In the genomic region with DNA sequence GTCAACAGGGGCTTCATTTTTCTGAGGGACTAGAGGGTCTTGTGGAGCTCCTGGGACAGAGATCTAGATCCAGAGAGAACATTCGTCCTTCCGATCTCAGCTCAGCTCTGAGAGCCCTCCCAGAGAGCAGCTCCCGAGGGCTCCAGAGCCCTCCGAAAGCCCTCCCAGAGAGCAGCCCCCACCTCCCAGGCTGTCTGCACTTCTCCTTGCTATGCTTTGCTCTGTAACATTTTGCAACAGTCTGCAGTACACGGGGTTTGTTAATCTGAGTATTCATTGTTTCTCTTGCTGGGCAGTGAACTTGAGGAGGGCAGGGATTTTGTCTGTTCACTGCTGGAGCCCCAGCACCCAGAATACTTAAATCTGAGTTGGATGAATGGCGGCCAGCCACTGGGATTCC, we compare ENCODE assay signal across 17 cellular contexts. TPM values are rescaled to one million over a fixed set of nuclear protein-coding genes. Genes with fewer than 3 reads are reported as not detected.
DNase-seq lines count a peak whose midpoint lies in the region; ATAC-seq, FAIRE-seq and TF ChIP-seq lines count a peak whose summit lies in the region.
"Had no signal": no experiment of that assay in that cellular context is flagged by ENCODE, and none has a peak within 500 bp of the region (broad histone marks: within the 10 kb centered on the region; RNA-seq: fewer than 3 reads in every experiment).

No MANE protein-coding gene starts in this region.

- TF ChIP-seq POLR2A in IMR-90 (IDR thresholded peaks at IDR 0.05; ENCODE audit: low read depth, low read length) (no peak), K562 (conservative IDR thresholded peaks at IDR 0.05) (no peak)

- H4K8ac ChIP-seq in IMR-90 (ENCODE audit: low read depth in 2 of 2, low read length in 2 of 2) = no peak overlapping the region

- H3K4me1 ChIP-seq in BLaER1 treated with 17β-estradiol and CSF1 and Interleukin-3, amounts not matched to agents 10 nM and 100 nM = peaks cover 38 to 48% (median 44%) of the 10 kb centered on the region in 10 experiments
- H3K4me1 ChIP-seq in IMR-90 (ENCODE audit: control insufficient read depth, insufficient read depth, low read length) (peaks cover 16% of the 10 kb centered on the region), K562 (replicated peaks in 1 of 2; ENCODE audit: control insufficient read depth in 2 of 2, insufficient read depth in 2 of 2, low read length in 2 of 2) (peaks cover 12 to 18% of the 10 kb centered on the region in 2 experiments; a peak in 4 of 5 replicates), neutrophil (ENCODE audit: control insufficient read depth in 1 of 2, insufficient read depth in 1 of 2, low read depth in 1 of 2, low read length in 1 of 2) (peaks cover 39 to 47% of the 10 kb centered on the region in 2 experiments)

- peak overlapping the region; percentile 82 to 94 (median 90); a peak in 21 of 22 replicates for H3K27ac ChIP-seq in BLaER1 treated with 17β-estradiol and CSF1 and Interleukin-3, amounts not matched to agents 10 nM and 100 nM
- H3K27ac ChIP-seq in IMR-90 (ENCODE audit: insufficient read depth, low read length) = no peak overlapping the region
- H3K27ac ChIP-seq in K562 (ENCODE audit: extremely low read depth, low read depth, low read length) = peak overlapping the region; percentile 97; the same call in 2 of the 3 replicates
- H3K27ac ChIP-seq in neutrophil = peak overlapping the region; percentile 98

- H2AK5ac ChIP-seq in IMR-90 (ENCODE audit: low read depth, low read length) = no peak overlapping the region

- no peak overlapping the region for H2BK15ac ChIP-seq in IMR-90 (ENCODE audit: low read depth, low read length)

- no peak overlapping the region for H2BK120ac ChIP-seq in IMR-90 (ENCODE audit: low read depth, low read length)

- peaks cover 18 to 49% (median 38%) of the 10 kb centered on the region in 11 experiments for H3K36me3 ChIP-seq in BLaER1 treated with 17β-estradiol and CSF1 and Interleukin-3, amounts not matched to agents 10 nM and 100 nM
- H3K36me3 ChIP-seq in IMR-90 (ENCODE audit: control insufficient read depth, insufficient read depth, low read length) (peaks cover 6% of the 10 kb centered on the region), K562 (ENCODE audit: control insufficient read depth, insufficient read depth, low read length) (peaks cover 26% of the 10 kb centered on the region; the same call in 1 of the 3 replicates), neutrophil (peaks cover 23% of the 10 kb centered on the region)

- no peaks in the 10 kb centered on the region for H3K27me3 ChIP-seq in BLaER1 treated with 17β-estradiol and CSF1 and Interleukin-3, amounts not matched to agents 10 nM and 100 nM
- H3K27me3 ChIP-seq in IMR-90 (ENCODE audit: control insufficient read depth, insufficient read depth, low read length) = no peaks in the 10 kb centered on the region
- H3K27me3 ChIP-seq in K562 (ENCODE audit: control insufficient read depth in 2 of 2, insufficient read depth in 2 of 2, low read length in 2 of 2) = no peaks in the 10 kb centered on the region
- H3K27me3 ChIP-seq in neutrophil = peaks cover under 1% of the 10 kb centered on the region

- H2AFZ ChIP-seq in IMR-90 (replicated peaks; ENCODE audit: low read length, poor library complexity) (no peak overlapping the region), K562 (ENCODE audit: low read depth, low read length) (no peak overlapping the region)

- TF ChIP-seq RAD21 in IMR-90 (IDR thresholded peaks at IDR 0.05; ENCODE audit: low read length) (no peak), K562 (CRISPR knock-in tag; conservative IDR thresholded peaks at IDR 0.05 in 1 of 2, IDR thresholded peaks at IDR 0.05 in 1 of 2) (no peak)

- dilution Hi-C loops in IMR-90 (cut with HindIII; ENCODE audit: low sequenced_read_pairs, unreplicated experiment) = no loop called here

- no peak for FAIRE-seq in K562 (lab: Jason Lieb, UNC)
- no peak for FAIRE-seq in RCC 7860 (lab: Jason Lieb, UNC)

- peak overlapping the region; percentile 12 to 97 (median 93); a peak in 18 of 22 replicates for H3K9ac ChIP-seq in BLaER1 treated with 17β-estradiol and CSF1 and Interleukin-3, amounts not matched to agents 10 nM and 100 nM
- H3K9ac ChIP-seq in IMR-90 (ENCODE audit: low read depth, low read length) (no peak overlapping the region), K562 (ENCODE audit: insufficient read depth in 1 of 2, low read depth in 2 of 2, low read length in 2 of 2) (peak overlapping the region in 1 of 2 experiments; percentile 73; a peak in 1 of 4 replicates)

- ATAC-seq in IMR-90 (ENCODE audit: low read depth) = no peak
- no peak for ATAC-seq in K562
- ATAC-seq in GM18907 (IDR thresholded peaks at IDR 0.05; ENCODE audit: unreplicated experiment) = no peak
- ATAC-seq in HG02588 (IDR thresholded peaks at IDR 0.05; ENCODE audit: unreplicated experiment) = no peak

- H3K9me1 ChIP-seq in IMR-90 (ENCODE audit: insufficient read depth, low read length) (peaks cover 9% of the 10 kb centered on the region), K562 (ENCODE audit: control insufficient read depth, insufficient read depth, low read length) (peaks cover 3% of the 10 kb centered on the region)

- no peak overlapping the region for H3K14ac ChIP-seq in IMR-90 (replicated peaks; ENCODE audit: low read depth, low read length)

- peaks cover 22 to 56% of the 10 kb centered on the region in 2 experiments for H3K79me1 ChIP-seq in IMR-90 (ENCODE audit: low read depth in 1 of 2, low read length in 2 of 2)

- no CpG with 5 or more reads among the region's 6 CpGs for WGBS in IMR-90 (ENCODE audit: extremely low coverage in 2 of 2, insufficient read length in 1 of 2), 2 experiments
- 85% methylated on average over 6 of the region's 6 CpGs for WGBS in K562 (ENCODE audit: insufficient coverage, low coverage, missing lambda C conversion rate)

- no peak overlapping the region for H4K5ac ChIP-seq in IMR-90 (ENCODE audit: low read depth, low read length)

- peak overlapping the region; percentile 6 for H2AK9ac ChIP-seq in IMR-90 (replicated peaks; ENCODE audit: low read depth, low read length, poor library complexity)

- H3K79me2 ChIP-seq in K562 (ENCODE audit: control insufficient read depth, insufficient read depth, low read length) = peaks cover 34% of the 10 kb centered on the region

- no peak overlapping the region for H4K91ac ChIP-seq in IMR-90 (ENCODE audit: insufficient read depth, low read depth, low read length)

- H3K56ac ChIP-seq in IMR-90 (ENCODE audit: extremely low read depth, insufficient read depth, low read length) = no peak overlapping the region

- BruUV-seq in IMR-90 (replicated peaks; lab: Mats Ljungman, UMichigan) (no TSS peak), K562 (replicated peaks; lab: Mats Ljungman, UMichigan) (no TSS peak)

- H3K4ac ChIP-seq in IMR-90 (ENCODE audit: low read depth, low read length) = no peak overlapping the region

- H3K4me3 ChIP-seq in BLaER1 treated with 17β-estradiol and CSF1 and Interleukin-3, amounts not matched to agents 10 nM and 100 nM = peak overlapping the region in 3 of 10 experiments; percentile 76 to 94 (median 78); a peak in 5 of 20 replicates
- no peak overlapping the region for H3K4me3 ChIP-seq in IMR-90 (ENCODE audit: insufficient read depth, low read depth, low read length)
- H3K4me3 ChIP-seq in K562 = no peak overlapping the region
- no peak overlapping the region for H3K4me3 ChIP-seq in neutrophil (ENCODE audit: low read depth in 1 of 2, low read length in 1 of 2)
- H3K4me3 ChIP-seq: lung had no signal

- TF ChIP-seq CTCF in IMR-90 (conservative IDR thresholded peaks at IDR 0.05; ENCODE audit: low read depth, low read length) = no peak
- no peak for TF ChIP-seq CTCF in K562 (IDR thresholded peaks at IDR 0.05 in 2 of 3, conservative IDR thresholded peaks at IDR 0.05 in 1 of 3; ENCODE audit: insufficient read depth in 2 of 3, low read depth in 1 of 3, low read length in 3 of 3)
- TF ChIP-seq CTCF in neutrophil (IDR thresholded peaks at IDR 0.05) = no peak

- H3K18ac ChIP-seq in IMR-90 (ENCODE audit: low read depth, low read length) = no peak overlapping the region

- H3K23ac ChIP-seq in IMR-90 (ENCODE audit: low read depth, low read length) = no peak overlapping the region

- H3K9me3 ChIP-seq in BLaER1 treated with 17β-estradiol and CSF1 and Interleukin-3, amounts not matched to agents 10 nM and 100 nM (replicated peaks in 1 of 11) = no peaks in the 10 kb centered on the region
- H3K9me3 ChIP-seq in IMR-90 (ENCODE audit: control insufficient read depth, insufficient read depth, low read length) (no peaks in the 10 kb centered on the region), K562 (replicated peaks; ENCODE audit: control insufficient read depth, insufficient read depth, low read depth, low read length) (no peaks in the 10 kb centered on the region), neutrophil (no peaks in the 10 kb centered on the region)

- H2BK5ac ChIP-seq in IMR-90 (ENCODE audit: low read depth, low read length, poor library complexity, severe bottlenecking) = no peak overlapping the region

- DNase-seq in IMR-90 (no peak), K562 (ENCODE audit: extremely low read depth in 1 of 4, low spot score in 3 of 4) (no peak), RCC 7860 (ENCODE audit: low spot score) (no peak), SW480 (ENCODE audit: low spot score) (no peak)
- DNase-seq: activated CD4-positive, alpha-beta T cell treated with anti-CD3 and anti-CD28 coated beads for 48 hours; AML-193; effector CD4-positive, alpha-beta T cell; HCEC 1CT; NCI-H2081; NCI-H526 treated with DMSO at 0.1 percent for 48 hours had no signal

- in situ Hi-C loops in IMR-90 (cut with MboI; ENCODE audit: low sequenced_read_pairs) (no loop called here), K562 (cut with MboI) (no loop called here)

- POLR2A ChIA-PET in IMR-90 (lab: Charles Lee; ENCODE audit: unreplicated experiment) = no interaction called here
- POLR2A ChIA-PET in K562 (lab: Yijun Ruan, JAX) = interaction anchor here (1.2 kb wide), 1 partner anchor 10 kb away, joined by 3 read pairs; no protein-coding TSS in a partner anchor

- CTCF ChIA-PET in IMR-90 (lab: Yijun Ruan, JAX) (no interaction called here), K562 (lab: Yijun Ruan, JAX; ENCODE audit: low intra/inter-chr PET ratio) (no interaction called here)

- no peak for TF ChIP-seq EP300 in K562 (IDR thresholded peaks at IDR 0.05; ENCODE audit: low read length)

- H2BK20ac ChIP-seq in IMR-90 (ENCODE audit: low read depth, low read length) = no peak overlapping the region

- intact Hi-C loops in IMR-90 (cut with micrococcal nuclease) = no loop called here
- intact Hi-C loops in K562 (cut with micrococcal nuclease) = no loop called here

- H4K20me1 ChIP-seq in BLaER1 treated with 17β-estradiol and CSF1 and Interleukin-3, amounts not matched to agents 10 nM and 100 nM = peaks cover 0 to 32% (median 10%) of the 10 kb centered on the region in 11 experiments; a peak in 11 of 22 replicates
- H4K20me1 ChIP-seq in IMR-90 (ENCODE audit: insufficient read depth, low read length) (0 out of 2 replicates have a peak, but pooled peaks cover 3% of the 10 kb centered on the region), K562 (replicated peaks; ENCODE audit: control insufficient read depth, insufficient read depth, low read length) (no peaks in the 10 kb centered on the region)

- H3K4me2 ChIP-seq in BLaER1 treated with 17β-estradiol and CSF1 and Interleukin-3, amounts not matched to agents 10 nM and 100 nM = peak overlapping the region; percentile 89 to 99 (median 97)
- H3K4me2 ChIP-seq in IMR-90 (ENCODE audit: low read depth, low read length) (no peak overlapping the region), K562 (ENCODE audit: insufficient read depth, low read length) (no peak overlapping the region)

RNA-seq across cellular contexts. Expression of a gene that starts 2.6 kb away (rescaled TPM):
- total RNA-seq in IMR-90 (2012; rRNA removed) = 17.2 and 19.7 TPM in 2 replicates
- 48.5 and 50.4 TPM in 2 replicates for polyA plus RNA-seq in IMR-90 (2012; rRNA removed)
- 17.9 and 26.5 TPM in 2 replicates for polyA plus RNA-seq in IMR-90 (2012; cell fraction: cytosol; rRNA removed)
- polyA plus RNA-seq in IMR-90 (2012; cell fraction: nucleus; rRNA removed; ENCODE audit: low replicate concordance) = 243 and 309 TPM in 2 replicates
- 235 and 500 TPM in 2 replicates for total RNA-seq in K562 (2011; cell fraction: chromatin; rRNA removed; ENCODE audit: low replicate concordance)
- 281 and 297 TPM in 2 replicates for total RNA-seq in K562 (2011; cell fraction: nucleolus; rRNA removed)
- 245 and 253 TPM in 2 replicates for total RNA-seq in K562 (2011; cell fraction: nucleoplasm; rRNA removed)
- total RNA-seq in K562 (2014; rRNA removed) = 48.0 and 51.3 TPM in 2 replicates
- total RNA-seq in K562 (2014; rRNA removed; fragmentation: Illumina TruSeq; extraction: Trizol) = 19.7 and 24.2 TPM in 2 replicates
- 29.9 and 31.1 TPM in 2 replicates for total RNA-seq in K562 (2015; rRNA removed; fragmentation: Illumina TruSeq; extraction: Trizol)
- total RNA-seq in K562 (2021) = 57.1 and 61.3 TPM in 2 replicates
- 50.4 and 53.3 TPM in 2 replicates for polyA plus RNA-seq in K562 (2011; rRNA removed)
- 27.8 and 56.0 TPM in 2 replicates for polyA plus RNA-seq in K562 (2011; cell fraction: cytosol; rRNA removed)
- polyA plus RNA-seq in K562 (2011; cell fraction: nucleus; rRNA removed) = 156 and 291 TPM in 2 replicates
- 41.4 and 63.8 TPM in 2 replicates for polyA plus RNA-seq in K562 (2012)
- polyA plus RNA-seq in K562 (2014; fragmentation: Illumina TruSeq; extraction: Trizol) = 31.6 and 42.5 TPM in 2 replicates
- polyA plus RNA-seq in K562 (2014; fragmentation: Nextera tagmentation; extraction: Ambion mirVana) = 1 to 10 TPM; 1.5 to 1.9 TPM
- 69.5 and 71.3 TPM in 2 replicates for polyA plus RNA-seq in K562 (2014; rRNA removed)
- polyA minus RNA-seq in K562 (2011; rRNA and poly(A)+ RNA removed) = 26.8 and 33.7 TPM in 2 replicates
- polyA minus RNA-seq in K562 (2011; cell fraction: cytosol; rRNA and poly(A)+ RNA removed) = 20.7 and 22.7 TPM in 2 replicates
- polyA minus RNA-seq in K562 (2011; cell fraction: nucleus; rRNA and poly(A)+ RNA removed) = 56.9 and 57.8 TPM in 2 replicates

RNA-seq across cellular contexts. Expression of a gene that starts 28.3 kb away (rescaled TPM):
- 8.8 and 10.8 TPM in 2 replicates for total RNA-seq in IMR-90 (2012; rRNA removed)
- polyA plus RNA-seq in IMR-90 (2012; rRNA removed) = 30.0 and 33.3 TPM in 2 replicates
- polyA plus RNA-seq in IMR-90 (2012; cell fraction: cytosol; rRNA removed) = 11.6 and 27.3 TPM in 2 replicates
- polyA plus RNA-seq in IMR-90 (2012; cell fraction: nucleus; rRNA removed; ENCODE audit: low replicate concordance) = 67.7 and 113 TPM in 2 replicates
- total RNA-seq in K562 (2011; cell fraction: chromatin; rRNA removed; ENCODE audit: low replicate concordance) = 27.4 and 84.8 TPM in 2 replicates
- 40.0 and 41.0 TPM in 2 replicates for total RNA-seq in K562 (2011; cell fraction: nucleolus; rRNA removed)
- 21.5 and 25.7 TPM in 2 replicates for total RNA-seq in K562 (2011; cell fraction: nucleoplasm; rRNA removed)
- 18.6 and 21.2 TPM in 2 replicates for total RNA-seq in K562 (2014; rRNA removed)
- 7.4 and 9.7 TPM in 2 replicates for total RNA-seq in K562 (2014; rRNA removed; fragmentation: Illumina TruSeq; extraction: Trizol)
- total RNA-seq in K562 (2015; rRNA removed; fragmentation: Illumina TruSeq; extraction: Trizol) = 9.3 and 9.4 TPM in 2 replicates
- 29.9 and 36.2 TPM in 2 replicates for total RNA-seq in K562 (2021)
- polyA plus RNA-seq in K562 (2011; rRNA removed) = 11.5 and 14.9 TPM in 2 replicates
- polyA plus RNA-seq in K562 (2011; cell fraction: cytosol; rRNA removed) = 10.1 and 21.2 TPM in 2 replicates
- polyA plus RNA-seq in K562 (2011; cell fraction: nucleus; rRNA removed) = 23.7 and 33.6 TPM in 2 replicates
- polyA plus RNA-seq in K562 (2012) = 34.0 and 58.5 TPM in 2 replicates
- polyA plus RNA-seq in K562 (2014; fragmentation: Illumina TruSeq; extraction: Trizol) = 32.1 and 36.0 TPM in 2 replicates
- polyA plus RNA-seq in K562 (2014; fragmentation: Nextera tagmentation; extraction: Ambion mirVana) = under 1 TPM; 0.10 to 0.17 TPM
- 8.7 and 10.4 TPM in 2 replicates for polyA plus RNA-seq in K562 (2014; rRNA removed)
- 16.7 and 17.5 TPM in 2 replicates for polyA minus RNA-seq in K562 (2011; rRNA and poly(A)+ RNA removed)
- 12.7 and 19.9 TPM in 2 replicates for polyA minus RNA-seq in K562 (2011; cell fraction: cytosol; rRNA and poly(A)+ RNA removed)
- 13.7 and 15.5 TPM in 2 replicates for polyA minus RNA-seq in K562 (2011; cell fraction: nucleus; rRNA and poly(A)+ RNA removed)

RNA-seq across cellular contexts. Expression of a gene that starts 31.3 kb away (rescaled TPM):
- total RNA-seq in IMR-90 (2012; rRNA removed) = not detected in 2 replicates
- polyA plus RNA-seq in IMR-90 (2012; rRNA removed) = not detected in 2 replicates
- polyA plus RNA-seq in IMR-90 (2012; cell fraction: cytosol; rRNA removed) = not detected in 2 replicates
- polyA plus RNA-seq in IMR-90 (2012; cell fraction: nucleus; rRNA removed; ENCODE audit: low replicate concordance) = not detected in 2 replicates
- total RNA-seq in K562 (2011; cell fraction: chromatin; rRNA removed; ENCODE audit: low replicate concordance) = not detected in 2 replicates
- not detected in 2 replicates for total RNA-seq in K562 (2011; cell fraction: nucleolus; rRNA removed)
- total RNA-seq in K562 (2011; cell fraction: nucleoplasm; rRNA removed) = not detected in 2 replicates
- total RNA-seq in K562 (2014; rRNA removed) = not detected in 2 replicates
- total RNA-seq in K562 (2014; rRNA removed; fragmentation: Illumina TruSeq; extraction: Trizol) = not detected in 2 replicates
- total RNA-seq in K562 (2015; rRNA removed; fragmentation: Illumina TruSeq; extraction: Trizol) = not detected in 2 replicates
- total RNA-seq in K562 (2021) = not detected in 2 replicates
- not detected in 2 replicates for polyA plus RNA-seq in K562 (2011; rRNA removed)
- not detected in 2 replicates for polyA plus RNA-seq in K562 (2011; cell fraction: cytosol; rRNA removed)
- polyA plus RNA-seq in K562 (2011; cell fraction: nucleus; rRNA removed) = not detected in 2 replicates
- 0.19 TPM in 1 of 2 replicates, not detected in the other for polyA plus RNA-seq in K562 (2012)
- polyA plus RNA-seq in K562 (2014; fragmentation: Illumina TruSeq; extraction: Trizol) = not detected in 2 replicates
- polyA plus RNA-seq in K562 (2014; fragmentation: Nextera tagmentation; extraction: Ambion mirVana) = not detected
- not detected in 2 replicates for polyA plus RNA-seq in K562 (2014; rRNA removed)
- not detected in 2 replicates for polyA minus RNA-seq in K562 (2011; rRNA and poly(A)+ RNA removed)
- polyA minus RNA-seq in K562 (2011; cell fraction: cytosol; rRNA and poly(A)+ RNA removed) = not detected in 2 replicates
- polyA minus RNA-seq in K562 (2011; cell fraction: nucleus; rRNA and poly(A)+ RNA removed) = not detected in 2 replicates
- total RNA-seq: Daoy, skeletal muscle tissue had no signal

RNA-seq across cellular contexts. Expression of a gene that starts 47.3 kb away (rescaled TPM):
- 5.4 and 5.6 TPM in 2 replicates for total RNA-seq in IMR-90 (2012; rRNA removed)
- polyA plus RNA-seq in IMR-90 (2012; rRNA removed) = 24.1 and 26.5 TPM in 2 replicates
- polyA plus RNA-seq in IMR-90 (2012; cell fraction: cytosol; rRNA removed) = 17.9 and 18.9 TPM in 2 replicates
- polyA plus RNA-seq in IMR-90 (2012; cell fraction: nucleus; rRNA removed; ENCODE audit: low replicate concordance) = 4.8 and 10.9 TPM in 2 replicates
- 8.1 and 23.1 TPM in 2 replicates for total RNA-seq in K562 (2011; cell fraction: chromatin; rRNA removed; ENCODE audit: low replicate concordance)
- total RNA-seq in K562 (2011; cell fraction: nucleolus; rRNA removed) = 20.8 and 21.3 TPM in 2 replicates
- 19.4 and 21.3 TPM in 2 replicates for total RNA-seq in K562 (2011; cell fraction: nucleoplasm; rRNA removed)
- 38.8 and 55.8 TPM in 2 replicates for total RNA-seq in K562 (2014; rRNA removed)
- 27.6 and 29.0 TPM in 2 replicates for total RNA-seq in K562 (2014; rRNA removed; fragmentation: Illumina TruSeq; extraction: Trizol)
- total RNA-seq in K562 (2015; rRNA removed; fragmentation: Illumina TruSeq; extraction: Trizol) = 30.9 and 32.5 TPM in 2 replicates
- total RNA-seq in K562 (2021) = 47.5 and 50.0 TPM in 2 replicates
- 42.8 and 51.4 TPM in 2 replicates for polyA plus RNA-seq in K562 (2011; rRNA removed)
- 73.7 and 106 TPM in 2 replicates for polyA plus RNA-seq in K562 (2011; cell fraction: cytosol; rRNA removed)
- 34.8 and 35.2 TPM in 2 replicates for polyA plus RNA-seq in K562 (2011; cell fraction: nucleus; rRNA removed)
- 25.7 and 42.5 TPM in 2 replicates for polyA plus RNA-seq in K562 (2012)
- 54.2 and 62.3 TPM in 2 replicates for polyA plus RNA-seq in K562 (2014; fragmentation: Illumina TruSeq; extraction: Trizol)
- 10 to 100 TPM in 1 of 2 experiments, 1 to 10 TPM in 1; 7.9 to 11.8 TPM for polyA plus RNA-seq in K562 (2014; fragmentation: Nextera tagmentation; extraction: Ambion mirVana)
- 45.7 and 47.8 TPM in 2 replicates for polyA plus RNA-seq in K562 (2014; rRNA removed)
- polyA minus RNA-seq in K562 (2011; rRNA and poly(A)+ RNA removed) = 21.5 and 27.1 TPM in 2 replicates
- 30.1 and 30.4 TPM in 2 replicates for polyA minus RNA-seq in K562 (2011; cell fraction: cytosol; rRNA and poly(A)+ RNA removed)
- polyA minus RNA-seq in K562 (2011; cell fraction: nucleus; rRNA and poly(A)+ RNA removed) = 8.6 and 12.3 TPM in 2 replicates

RNA-seq across cellular contexts. Expression of a gene that starts 50.9 kb away (rescaled TPM):
- total RNA-seq in IMR-90 (2012; rRNA removed) (4.7 and 6.1 TPM in 2 replicates), K562 (2014; rRNA removed) (29.0 and 41.6 TPM in 2 replicates), K562 (2014; rRNA removed; fragmentation: Illumina TruSeq; extraction: Trizol) (2.7 and 3.2 TPM in 2 replicates), K562 (2015; rRNA removed; fragmentation: Illumina TruSeq; extraction: Trizol) (7.3 and 8.3 TPM in 2 replicates), K562 (2021) (62.8 and 70.2 TPM in 2 replicates)
- polyA plus RNA-seq in IMR-90 (2012; rRNA removed) (47.3 and 59.2 TPM in 2 replicates), K562 (2011; rRNA removed) (4.0 and 13.8 TPM in 2 replicates), K562 (2014; fragmentation: Illumina TruSeq; extraction: Trizol) (18.4 and 49.9 TPM in 2 replicates), K562 (2014; fragmentation: Nextera tagmentation; extraction: Ambion mirVana) (under 1 TPM; 0.67 to 0.69 TPM), K562 (2014; rRNA removed) (22.5 and 28.1 TPM in 2 replicates)
- 34.5 and 61.4 TPM in 2 replicates for polyA plus RNA-seq in IMR-90 (2012; cell fraction: cytosol; rRNA removed)
- polyA plus RNA-seq in IMR-90 (2012; cell fraction: nucleus; rRNA removed; ENCODE audit: low replicate concordance) = 18.1 and 44.7 TPM in 2 replicates
- 7.9 and 25.6 TPM in 2 replicates for total RNA-seq in K562 (2011; cell fraction: chromatin; rRNA removed; ENCODE audit: low replicate concordance)
- total RNA-seq in K562 (2011; cell fraction: nucleolus; rRNA removed) = 22.5 and 24.0 TPM in 2 replicates
- total RNA-seq in K562 (2011; cell fraction: nucleoplasm; rRNA removed) = 13.4 and 14.2 TPM in 2 replicates
- 6.0 and 18.2 TPM in 2 replicates for polyA plus RNA-seq in K562 (2011; cell fraction: cytosol; rRNA removed)
- polyA plus RNA-seq in K562 (2011; cell fraction: nucleus; rRNA removed) = 9.9 and 15.1 TPM in 2 replicates
- 24.9 and 50.5 TPM in 2 replicates for polyA plus RNA-seq in K562 (2012)
- 1.9 and 2.3 TPM in 2 replicates for polyA minus RNA-seq in K562 (2011; rRNA and poly(A)+ RNA removed)
- polyA minus RNA-seq in K562 (2011; cell fraction: cytosol; rRNA and poly(A)+ RNA removed) = 12.7 and 21.9 TPM in 2 replicates
- polyA minus RNA-seq in K562 (2011; cell fraction: nucleus; rRNA and poly(A)+ RNA removed) = 10.2 and 10.6 TPM in 2 replicates

Comparison
In these comparisons a context has a peak if more than half of its experiments do, and no peak if none do; other contexts are left out.
1. H3K4me2 ChIP-seq: peak in BLaER1 treated with 17β-estradiol and CSF1 and Interleukin-3, amounts not matched to agents 10 nM and 100 nM (11 of 11); none in IMR-90 (single experiment) and K562 (single experiment).